In the genomic region with DNA sequence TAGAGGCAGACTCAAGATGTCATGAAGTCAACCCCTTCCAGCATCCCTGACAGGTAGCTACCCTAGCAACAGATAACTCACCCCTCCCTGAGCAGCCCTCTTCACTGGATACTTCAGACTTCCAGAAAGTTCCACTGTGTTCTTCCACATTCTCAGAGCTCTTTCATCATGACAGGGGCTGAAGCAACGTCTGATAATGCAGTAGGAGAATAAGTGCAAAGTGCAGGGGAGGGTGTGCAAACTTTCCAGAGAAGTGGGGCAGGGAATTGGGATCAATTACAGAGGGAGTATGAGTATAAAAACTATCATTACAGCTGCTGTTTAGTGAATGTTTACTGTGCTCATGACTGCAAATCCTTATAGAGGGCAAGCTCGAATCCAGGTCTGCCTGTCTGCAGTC, we compare ENCODE assay signal across 1 cellular context.
TF ChIP-seq lines count a peak whose summit lies in the region.

No MANE protein-coding gene starts in this region.

TF ChIP-seq in HepG2, 621 proteins besides CTCF, POLR2A, EP300 and RAD21 (continues in another document):
- no peak for TF ChIP-seq ZNF253 (CRISPR knock-in tag; IDR thresholded peaks at IDR 0.05; ENCODE audit: borderline replicate concordance)
- TF ChIP-seq, protein P1, sequence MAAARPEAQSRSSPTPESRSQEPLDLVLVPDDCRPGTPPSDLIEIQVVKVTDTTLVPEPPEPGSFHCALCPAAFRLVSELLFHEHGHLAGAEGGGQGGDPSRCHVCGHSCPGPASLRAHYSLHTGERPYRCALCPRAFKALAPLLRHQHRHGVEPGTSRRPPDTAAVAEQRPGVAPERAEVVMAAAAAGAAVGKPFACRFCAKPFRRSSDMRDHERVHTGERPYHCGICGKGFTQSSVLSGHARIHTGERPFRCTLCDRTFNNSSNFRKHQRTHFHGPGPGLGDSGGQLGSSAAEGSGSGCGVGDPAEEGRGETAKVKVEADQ (CRISPR knock-in tag; IDR thresholded peaks at IDR 0.05; ENCODE audit: borderline replicate concordance), result no peak
- no peak for TF ChIP-seq ONECUT2 (CRISPR knock-in tag; IDR thresholded peaks at IDR 0.05)
- TF ChIP-seq HNF4A (CRISPR knock-in tag; IDR thresholded peaks at IDR 0.05), result peak; percentile 67
- no peak for TF ChIP-seq RFXAP (CRISPR knock-in tag; IDR thresholded peaks at IDR 0.05; ENCODE audit: borderline replicate concordance)
- no peak for TF ChIP-seq ZNF737 (CRISPR knock-in tag; IDR thresholded peaks at IDR 0.05; ENCODE audit: borderline replicate concordance)
- peak; percentile 75; the same call in 1 of the 2 replicates for TF ChIP-seq CEBPB (IDR thresholded peaks at IDR 0.05; ENCODE audit: borderline replicate concordance, low read depth, low read length)
- TF ChIP-seq, protein P2, sequence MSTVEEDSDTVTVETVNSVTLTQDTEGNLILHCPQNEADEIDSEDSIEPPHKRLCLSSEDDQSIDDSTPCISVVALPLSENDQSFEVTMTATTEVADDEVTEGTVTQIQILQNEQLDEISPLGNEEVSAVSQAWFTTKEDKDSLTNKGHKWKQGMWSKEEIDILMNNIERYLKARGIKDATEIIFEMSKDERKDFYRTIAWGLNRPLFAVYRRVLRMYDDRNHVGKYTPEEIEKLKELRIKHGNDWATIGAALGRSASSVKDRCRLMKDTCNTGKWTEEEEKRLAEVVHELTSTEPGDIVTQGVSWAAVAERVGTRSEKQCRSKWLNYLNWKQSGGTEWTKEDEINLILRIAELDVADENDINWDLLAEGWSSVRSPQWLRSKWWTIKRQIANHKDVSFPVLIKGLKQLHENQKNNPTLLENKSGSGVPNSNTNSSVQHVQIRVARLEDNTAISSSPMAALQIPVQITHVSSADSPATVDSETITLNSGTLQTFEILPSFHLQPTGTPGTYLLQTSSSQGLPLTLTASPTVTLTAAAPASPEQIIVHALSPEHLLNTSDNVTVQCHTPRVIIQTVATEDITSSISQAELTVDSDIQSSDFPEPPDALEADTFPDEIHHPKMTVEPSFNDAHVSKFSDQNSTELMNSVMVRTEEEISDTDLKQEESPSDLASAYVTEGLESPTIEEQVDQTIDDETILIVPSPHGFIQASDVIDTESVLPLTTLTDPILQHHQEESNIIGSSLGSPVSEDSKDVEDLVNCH (CRISPR knock-in tag; IDR thresholded peaks at IDR 0.05), result no peak
- TF ChIP-seq NCOR1 (IDR thresholded peaks at IDR 0.05; ENCODE audit: borderline replicate concordance, low read length), result 0 out of 2 replicates have a peak, but pooled peaks have one; percentile 22
- TF ChIP-seq ZNF3 (CRISPR knock-in tag; IDR thresholded peaks at IDR 0.05), result no peak
- TF ChIP-seq ATF4 (CRISPR knock-in tag; IDR thresholded peaks at IDR 0.05), result no peak
- no peak for TF ChIP-seq ZSCAN29 (CRISPR knock-in tag; conservative IDR thresholded peaks at IDR 0.05)
- TF ChIP-seq, protein P3, sequence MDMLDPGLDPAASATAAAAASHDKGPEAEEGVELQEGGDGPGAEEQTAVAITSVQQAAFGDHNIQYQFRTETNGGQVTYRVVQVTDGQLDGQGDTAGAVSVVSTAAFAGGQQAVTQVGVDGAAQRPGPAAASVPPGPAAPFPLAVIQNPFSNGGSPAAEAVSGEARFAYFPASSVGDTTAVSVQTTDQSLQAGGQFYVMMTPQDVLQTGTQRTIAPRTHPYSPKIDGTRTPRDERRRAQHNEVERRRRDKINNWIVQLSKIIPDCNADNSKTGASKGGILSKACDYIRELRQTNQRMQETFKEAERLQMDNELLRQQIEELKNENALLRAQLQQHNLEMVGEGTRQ (IDR thresholded peaks at IDR 0.05; ENCODE audit: low read depth, low read length), result no peak
- TF ChIP-seq, protein P3 (CRISPR knock-in tag; IDR thresholded peaks at IDR 0.05; ENCODE audit: borderline replicate concordance), result no peak
- TF ChIP-seq, protein P4, sequence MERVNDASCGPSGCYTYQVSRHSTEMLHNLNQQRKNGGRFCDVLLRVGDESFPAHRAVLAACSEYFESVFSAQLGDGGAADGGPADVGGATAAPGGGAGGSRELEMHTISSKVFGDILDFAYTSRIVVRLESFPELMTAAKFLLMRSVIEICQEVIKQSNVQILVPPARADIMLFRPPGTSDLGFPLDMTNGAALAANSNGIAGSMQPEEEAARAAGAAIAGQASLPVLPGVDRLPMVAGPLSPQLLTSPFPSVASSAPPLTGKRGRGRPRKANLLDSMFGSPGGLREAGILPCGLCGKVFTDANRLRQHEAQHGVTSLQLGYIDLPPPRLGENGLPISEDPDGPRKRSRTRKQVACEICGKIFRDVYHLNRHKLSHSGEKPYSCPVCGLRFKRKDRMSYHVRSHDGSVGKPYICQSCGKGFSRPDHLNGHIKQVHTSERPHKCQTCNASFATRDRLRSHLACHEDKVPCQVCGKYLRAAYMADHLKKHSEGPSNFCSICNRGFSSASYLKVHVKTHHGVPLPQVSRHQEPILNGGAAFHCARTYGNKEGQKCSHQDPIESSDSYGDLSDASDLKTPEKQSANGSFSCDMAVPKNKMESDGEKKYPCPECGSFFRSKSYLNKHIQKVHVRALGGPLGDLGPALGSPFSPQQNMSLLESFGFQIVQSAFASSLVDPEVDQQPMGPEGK (CRISPR knock-in tag; IDR thresholded peaks at IDR 0.05), result 0 out of 2 replicates have a peak, but pooled peaks have one; percentile 14
- no peak for TF ChIP-seq ZMYM3 (CRISPR knock-in tag; IDR thresholded peaks at IDR 0.05)
- no peak for TF ChIP-seq SP140L (CRISPR knock-in tag; IDR thresholded peaks at IDR 0.05; ENCODE audit: borderline replicate concordance)
- no peak for TF ChIP-seq MXD4 (CRISPR knock-in tag; IDR thresholded peaks at IDR 0.05)
- no peak for TF ChIP-seq ZKSCAN1 (IDR thresholded peaks at IDR 0.05; ENCODE audit: low read length)
- no peak for TF ChIP-seq ZNF281 (CRISPR knock-in tag; IDR thresholded peaks at IDR 0.05; ENCODE audit: borderline replicate concordance)
- no peak for TF ChIP-seq ZSCAN20 (CRISPR knock-in tag; IDR thresholded peaks at IDR 0.05; ENCODE audit: borderline replicate concordance)
- no peak for TF ChIP-seq SAP130 (CRISPR knock-in tag; IDR thresholded peaks at IDR 0.05; ENCODE audit: low read depth)
- no peak for TF ChIP-seq KDM4B (CRISPR knock-in tag; IDR thresholded peaks at IDR 0.05)
- TF ChIP-seq NR2F2 (IDR thresholded peaks at IDR 0.05; ENCODE audit: borderline replicate concordance, low read depth), result no peak
- no peak for TF ChIP-seq ZNF644 (CRISPR knock-in tag; IDR thresholded peaks at IDR 0.05; ENCODE audit: low read depth)
- no peak for TF ChIP-seq ZNF121 (CRISPR knock-in tag; IDR thresholded peaks at IDR 0.05)
- no peak for TF ChIP-seq ZNF556 (CRISPR knock-in tag; IDR thresholded peaks at IDR 0.05; ENCODE audit: borderline replicate concordance)
- TF ChIP-seq, protein P5, sequence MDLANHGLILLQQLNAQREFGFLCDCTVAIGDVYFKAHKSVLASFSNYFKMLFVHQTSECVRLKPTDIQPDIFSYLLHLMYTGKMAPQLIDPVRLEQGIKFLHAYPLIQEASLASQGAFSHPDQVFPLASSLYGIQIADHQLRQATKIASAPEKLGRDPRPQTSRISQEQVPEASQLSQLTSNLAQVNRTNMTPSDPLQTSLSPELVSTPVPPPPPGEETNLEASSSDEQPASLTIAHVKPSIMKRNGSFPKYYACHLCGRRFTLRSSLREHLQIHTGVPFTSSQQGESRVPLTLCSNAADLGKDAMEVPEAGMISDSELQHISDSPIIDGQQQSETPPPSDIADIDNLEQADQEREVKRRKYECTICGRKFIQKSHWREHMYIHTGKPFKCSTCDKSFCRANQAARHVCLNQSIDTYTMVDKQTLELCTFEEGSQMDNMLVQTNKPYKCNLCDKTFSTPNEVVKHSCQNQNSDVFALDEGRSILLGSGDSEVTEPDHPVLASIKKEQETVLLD (CRISPR knock-in tag; IDR thresholded peaks at IDR 0.05; ENCODE audit: low read depth), result no peak
- TF ChIP-seq CBX2 (IDR thresholded peaks at IDR 0.05; ENCODE audit: low read depth, low read length), result no peak
- TF ChIP-seq CBX2 (CRISPR knock-in tag; IDR thresholded peaks at IDR 0.05; ENCODE audit: low read depth), result no peak
- TF ChIP-seq JUNB (CRISPR knock-in tag; IDR thresholded peaks at IDR 0.05; ENCODE audit: borderline replicate concordance), result no peak
- TF ChIP-seq ZNF136 (CRISPR knock-in tag; IDR thresholded peaks at IDR 0.05; ENCODE audit: low read depth), result no peak
- no peak for TF ChIP-seq ISL2 (CRISPR knock-in tag; IDR thresholded peaks at IDR 0.05)
- no peak for TF ChIP-seq ATF7 (IDR thresholded peaks at IDR 0.05)
- no peak for TF ChIP-seq ATF7 (CRISPR knock-in tag; IDR thresholded peaks at IDR 0.05)
- no peak for TF ChIP-seq TCF12 (IDR thresholded peaks at IDR 0.05)
- TF ChIP-seq TCF12 (CRISPR knock-in tag; IDR thresholded peaks at IDR 0.05), result no peak
- no peak for TF ChIP-seq PRPF4 (IDR thresholded peaks at IDR 0.05; ENCODE audit: low read depth, low read length, poor library complexity, severe bottlenecking)
- TF ChIP-seq ATRX (CRISPR knock-in tag; IDR thresholded peaks at IDR 0.05; ENCODE audit: borderline replicate concordance), result no peak
- TF ChIP-seq ZXDC (CRISPR knock-in tag; IDR thresholded peaks at IDR 0.05), result no peak
- no peak for TF ChIP-seq HNRNPL (IDR thresholded peaks at IDR 0.05; ENCODE audit: low read depth, low read length)
- TF ChIP-seq SP1 (IDR thresholded peaks at IDR 0.05), result no peak
- TF ChIP-seq SP1 (CRISPR knock-in tag; IDR thresholded peaks at IDR 0.05), result no peak
- no peak for TF ChIP-seq PLSCR1 (CRISPR knock-in tag; IDR thresholded peaks at IDR 0.05; ENCODE audit: borderline replicate concordance)
- TF ChIP-seq ZNF441 (CRISPR knock-in tag; IDR thresholded peaks at IDR 0.05; ENCODE audit: borderline replicate concordance), result no peak
- no peak for TF ChIP-seq ZFP62 (CRISPR knock-in tag; IDR thresholded peaks at IDR 0.05)
- TF ChIP-seq, protein P6, sequence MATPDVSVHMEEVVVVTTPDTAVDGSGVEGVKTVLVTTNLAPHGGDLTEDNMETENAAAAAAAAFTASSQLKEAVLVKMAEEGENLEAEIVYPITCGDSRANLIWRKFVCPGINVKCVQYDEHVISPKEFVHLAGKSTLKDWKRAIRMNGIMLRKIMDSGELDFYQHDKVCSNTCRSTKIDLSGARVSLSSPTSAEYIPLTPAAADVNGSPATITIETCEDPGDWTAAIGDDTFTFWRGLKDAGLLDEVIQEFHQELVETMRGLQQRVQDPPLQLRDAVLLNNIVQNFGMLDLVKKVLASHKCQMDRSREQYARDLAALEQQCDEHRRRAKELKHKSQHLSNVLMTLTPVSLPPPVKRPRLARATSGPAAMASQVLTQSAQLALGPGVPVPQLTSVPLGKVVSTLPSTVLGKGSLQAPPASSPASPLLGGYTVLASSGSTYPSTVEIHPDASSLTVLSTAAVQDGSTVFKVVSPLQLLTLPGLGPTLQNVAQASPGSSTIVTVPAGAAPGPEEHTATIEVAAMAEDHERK (CRISPR knock-in tag; IDR thresholded peaks at IDR 0.05; ENCODE audit: low read depth), result no peak
- no peak for TF ChIP-seq MAF1 (CRISPR knock-in tag; IDR thresholded peaks at IDR 0.05; ENCODE audit: borderline replicate concordance)
